9 cellular contexts compared by ENCODE assay signal in genomic region chr12:75488553-75488952, GRCh38. TPM values are rescaled to one million over a fixed set of nuclear protein-coding genes. Genes with fewer than 3 reads are reported as not detected.
DNase-seq lines count a peak whose midpoint lies in the region; ATAC-seq and TF ChIP-seq lines count a peak whose summit lies in the region.
"Had no signal": no experiment of that assay in that cellular context is flagged by ENCODE, and none has a peak within 500 bp of the region (broad histone marks: within the 10 kb centered on the region; RNA-seq: fewer than 3 reads in every experiment).

No MANE protein-coding gene starts in this region.

- intact Hi-C loops in activated B cell treated with CpG ODN at 0.5 μM for 24 hours (cut with micrococcal nuclease), result loop anchor here (1.0 to 10.0 kb wide), 3 partner anchors 16 to 856 kb away; partner anchors contain the start of gene BBS10

- no peak for ATAC-seq in activated naive CD8-positive, alpha-beta T cell treated with anti-CD3 and anti-CD28 coated beads, Interleukin-2, amount 50 U/mL, for 24 hours
- ATAC-seq in HG03342 (IDR thresholded peaks at IDR 0.05; ENCODE audit: unreplicated experiment) (peak; percentile 54), activated B cell treated with CpG ODN at 0.5 μM for 24 hours (ENCODE audit: low read depth) (peak; percentile 55), GM21528 (IDR thresholded peaks at IDR 0.05; ENCODE audit: low FRiP score, unreplicated experiment) (no peak)

- no peak overlapping the region for H3K4me3 Mint-ChIP-seq in activated naive CD8-positive, alpha-beta T cell treated with anti-CD3 and anti-CD28 coated beads for 36 hours
- no peak overlapping the region for H3K4me3 Mint-ChIP-seq in activated naive CD8-positive, alpha-beta T cell treated with anti-CD3 and anti-CD28 coated beads, Interleukin-2, amount 50 U/mL, for 24 hours
- H3K4me3 Mint-ChIP-seq in activated B cell treated with CpG ODN at 0.5 μM for 24 hours, result no peak overlapping the region
- H3K4me3 Mint-ChIP-seq: activated naive CD8-positive, alpha-beta T cell treated with anti-CD3 and anti-CD28 coated beads, Interleukin-2, amount 10 ng/mL, durations not matched to agents 7 days and 5 days had no signal

- CTCF ChIA-PET in activated B cell treated with CpG ODN at 0.5 μM for 24 hours (lab: Charles Lee), result interaction anchor here (1.0 to 1.9 kb wide), 6 partner anchors 10 to 549 kb away, joined by 3 to 9 read pairs (median 3); no protein-coding TSS in a partner anchor

- H3K4me1 Mint-ChIP-seq in activated naive CD8-positive, alpha-beta T cell treated with anti-CD3 and anti-CD28 coated beads for 36 hours, result peaks cover 47% of the 10 kb centered on the region
- H3K4me1 Mint-ChIP-seq in activated naive CD8-positive, alpha-beta T cell treated with anti-CD3 and anti-CD28 coated beads, Interleukin-2, amount 50 U/mL, for 24 hours, result peaks cover 59% of the 10 kb centered on the region
- peaks cover 61% of the 10 kb centered on the region for H3K4me1 Mint-ChIP-seq in activated B cell treated with CpG ODN at 0.5 μM for 24 hours

- POLR2A ChIA-PET in activated B cell treated with CpG ODN at 0.5 μM for 24 hours (lab: Charles Lee), result interaction anchor here (0.7 to 1.7 kb wide), 2 partner anchors 9 to 97 kb away, joined by 4 to 14 read pairs; partner anchors contain the start of genes GLIPR1 and GLIPR1L2

- no peak for DNase-seq in activated naive CD8-positive, alpha-beta T cell treated with anti-CD3 and anti-CD28 coated beads for 36 hours
- DNase-seq in activated naive CD8-positive, alpha-beta T cell treated with anti-CD3 and anti-CD28 coated beads, Interleukin-2, amount 50 U/mL, for 24 hours, result no peak
- DNase-seq in activated B cell treated with CpG ODN at 0.5 μM for 24 hours (no peak), kidney tubule cell (ENCODE audit: low spot score) (peak; percentile 45), amniotic stem cell (lab: John Stamatoyannopoulos, UW) (no peak)
- DNase-seq in stimulated activated CD4-positive, alpha-beta T cell treated with anti-CD3 and anti-CD28 coated beads, Interleukin-15, amount 100 ng/mL, for 24 hours, result no peak
- DNase-seq: activated naive CD8-positive, alpha-beta T cell treated with anti-CD3 and anti-CD28 coated beads, Interleukin-2, amount 10 ng/mL, durations not matched to agents 7 days and 5 days had no signal

- H3K27ac Mint-ChIP-seq in activated naive CD8-positive, alpha-beta T cell treated with anti-CD3 and anti-CD28 coated beads for 36 hours, result peak overlapping the region; percentile 4
- no peak overlapping the region for H3K27ac Mint-ChIP-seq in activated naive CD8-positive, alpha-beta T cell treated with anti-CD3 and anti-CD28 coated beads, Interleukin-2, amount 50 U/mL, for 24 hours
- peak overlapping the region; percentile 69 for H3K27ac Mint-ChIP-seq in activated B cell treated with CpG ODN at 0.5 μM for 24 hours

- TF ChIP-seq CTCF in activated B cell treated with CpG ODN at 0.5 μM for 24 hours (IDR thresholded peaks at IDR 0.05), result no peak

- peaks cover 26% of the 10 kb centered on the region for H3K36me3 Mint-ChIP-seq in activated naive CD8-positive, alpha-beta T cell treated with anti-CD3 and anti-CD28 coated beads for 36 hours
- peaks cover 21% of the 10 kb centered on the region for H3K36me3 Mint-ChIP-seq in activated naive CD8-positive, alpha-beta T cell treated with anti-CD3 and anti-CD28 coated beads, Interleukin-2, amount 50 U/mL, for 24 hours (ENCODE audit: low read depth)
- H3K36me3 Mint-ChIP-seq in activated B cell treated with CpG ODN at 0.5 μM for 24 hours (ENCODE audit: low read depth), result peaks cover 72% of the 10 kb centered on the region

- H3K27me3 Mint-ChIP-seq in activated naive CD8-positive, alpha-beta T cell treated with anti-CD3 and anti-CD28 coated beads for 36 hours, result no peaks in the 10 kb centered on the region
- no peaks in the 10 kb centered on the region for H3K27me3 Mint-ChIP-seq in activated naive CD8-positive, alpha-beta T cell treated with anti-CD3 and anti-CD28 coated beads, Interleukin-2, amount 50 U/mL, for 24 hours
- no peaks in the 10 kb centered on the region for H3K27me3 Mint-ChIP-seq in activated B cell treated with CpG ODN at 0.5 μM for 24 hours
- H3K27me3 Mint-ChIP-seq: activated naive CD8-positive, alpha-beta T cell treated with anti-CD3 and anti-CD28 coated beads, Interleukin-2, amount 10 ng/mL, durations not matched to agents 7 days and 5 days had no signal

- H3K9me3 Mint-ChIP-seq in activated naive CD8-positive, alpha-beta T cell treated with anti-CD3 and anti-CD28 coated beads for 36 hours, result no peaks in the 10 kb centered on the region
- H3K9me3 Mint-ChIP-seq in activated naive CD8-positive, alpha-beta T cell treated with anti-CD3 and anti-CD28 coated beads, Interleukin-2, amount 50 U/mL, for 24 hours, result no peaks in the 10 kb centered on the region
- no peaks in the 10 kb centered on the region for H3K9me3 Mint-ChIP-seq in activated B cell treated with CpG ODN at 0.5 μM for 24 hours
- H3K9me3 Mint-ChIP-seq: activated naive CD8-positive, alpha-beta T cell treated with anti-CD3 and anti-CD28 coated beads, Interleukin-2, amount 10 ng/mL, durations not matched to agents 7 days and 5 days had no signal

RNA-seq across cellular contexts. Expression of gene GLIPR1, which starts 8.0 kb away (rescaled TPM):
- 10 to 100 TPM; 19.7 to 25.7 TPM for total RNA-seq in activated naive CD8-positive, alpha-beta T cell treated with anti-CD3 and anti-CD28 coated beads for 36 hours
- total RNA-seq in activated B cell treated with CpG ODN at 0.5 μM for 24 hours, result 44.7 and 45.4 TPM in 2 replicates

RNA-seq across cellular contexts. Expression of gene KRR1, which starts 22.9 kb away (rescaled TPM):
- total RNA-seq in activated naive CD8-positive, alpha-beta T cell treated with anti-CD3 and anti-CD28 coated beads for 36 hours, result 100 to 1,000 TPM; 146 to 155 TPM
- 75.0 and 85.1 TPM in 2 replicates for total RNA-seq in activated B cell treated with CpG ODN at 0.5 μM for 24 hours

Comparison
In these comparisons a context has a peak if more than half of its experiments do, and no peak if none do; other contexts are left out.
1. ATAC-seq: peak in HG03342 (single experiment) and activated B cell treated with CpG ODN at 0.5 μM for 24 hours (single experiment); none in activated naive CD8-positive, alpha-beta T cell treated with anti-CD3 and anti-CD28 coated beads, Interleukin-2, amount 50 U/mL, for 24 hours (single experiment) and GM21528 (single experiment).